25 cellular contexts compared by ENCODE assay signal in genomic region chr4:4532371-4532770, GRCh38.
"Had no signal": no experiment of that assay in that cellular context is flagged by ENCODE, and none has a peak within 500 bp of the region (broad histone marks: within the 10 kb centered on the region; RNA-seq: fewer than 3 reads in every experiment).

No MANE protein-coding gene starts in this region.

- ATAC-seq: mucosa of descending colon; naive thymus-derived CD4-positive, alpha-beta T cell; natural killer cell treated with Interleukin-12 subunit alpha and Interleukin-12 subunit beta and Interleukin-15 and Interleukin-18, amount 100 ng/mL, for 72 hours; right lobe of liver; stimulated activated naive B cell treated with anti-CD40 and anti-IgM and Interleukin-4, amounts not matched to agents 10 μg/mL and 1 μg/mL and 100 μg/mL, for 72 hours; stimulated activated naive CD8-positive, alpha-beta T cell treated with anti-CD3 and anti-CD28 coated beads, Interleukin-15, Interleukin-2, amounts not matched to agents 100 U/mL and 50 U/mL, for 24 hours; upper lobe of right lung had no signal

- H3K9me3 ChIP-seq: left ventricle myocardium inferior, mucosa of descending colon, ovary, right atrium auricular region, right lobe of liver, stomach, thoracic aorta, tibial artery, upper lobe of right lung had no signal

- DNase-seq: hippocampal formation; islet precursor cell; left ventricle myocardium inferior; mesendoderm; midbrain; mucosa of descending colon; naive thymus-derived CD4-positive, alpha-beta T cell; ovary; right lobe of liver; stimulated activated CD4-positive, alpha-beta T cell treated with anti-CD3 and anti-CD28 coated beads, Interleukin-1b, Interleukin-23, amount 100 ng/mL, for 48 hours; stimulated activated CD4-positive, alpha-beta T cell treated with anti-CD3 and anti-CD28 coated beads, Interleukin-2, amount 100 ng/mL, for 48 hours; stimulated activated CD4-positive, alpha-beta T cell treated with anti-CD3 and anti-CD28 coated beads, Interleukin-4, amount 100 ng/mL, for 4 hours; stimulated activated CD8-positive, alpha-beta memory T cell treated with anti-CD3 and anti-CD28 coated beads, Interleukin-4, amount 100 ng/mL, for 48 hours; stimulated activated naive B cell treated with anti-CD40 and anti-IgM and Interleukin-4, amounts not matched to agents 10 μg/mL and 1 μg/mL and 100 μg/mL, for 72 hours; stimulated activated naive CD8-positive, alpha-beta T cell treated with anti-CD3 and anti-CD28 coated beads, Interleukin-15, Interleukin-2, amounts not matched to agents 100 U/mL and 50 U/mL, for 24 hours; stomach; tibial artery; trophoblast cell; upper lobe of right lung had no signal

- H3K27me3 ChIP-seq: ovary, right atrium auricular region, right lobe of liver, stomach, tibial artery, upper lobe of right lung had no signal

- H3K4me2 ChIP-seq: smooth muscle cell had no signal

- H3K36me3 ChIP-seq: ovary, right atrium auricular region, right lobe of liver, thoracic aorta, upper lobe of right lung had no signal

- H3K4me3 ChIP-seq: left ventricle myocardium inferior, lung, mucosa of descending colon, ovary, right atrium auricular region, right lobe of liver, smooth muscle cell, stomach, thoracic aorta, tibial artery, upper lobe of right lung had no signal

- H3K4me1 ChIP-seq: right atrium auricular region, tibial artery, upper lobe of right lung had no signal

- FAIRE-seq: urothelium cell line had no signal

- H3K27ac ChIP-seq: left ventricle myocardium inferior, ovary, right atrium auricular region, right lobe of liver, stomach, thoracic aorta, tibial artery, upper lobe of right lung had no signal
